1 cellular context compared by ENCODE assay signal in genomic region chr6:134267917-134268361, GRCh38.
TF ChIP-seq lines count a peak whose summit lies in the region.

No MANE protein-coding gene starts in this region.

TF ChIP-seq in GM23338, 12 proteins besides CTCF, POLR2A, EP300 and RAD21 (continued from another document):
- no peak for TF ChIP-seq ZNF462 (CRISPR knock-in tag; IDR thresholded peaks at IDR 0.05)
- no peak for TF ChIP-seq STAT1 (IDR thresholded peaks at IDR 0.05; ENCODE audit: unreplicated experiment)
TF ChIP-seq in GM23338: peak in this region for 0.
